26 cellular contexts compared by ENCODE assay signal in genomic region chr7:37549542-37549941, GRCh38.
"Had no signal": no experiment of that assay in that cellular context is flagged by ENCODE, and none has a peak within 500 bp of the region (broad histone marks: within the 10 kb centered on the region; RNA-seq: fewer than 3 reads in every experiment).

No MANE protein-coding gene starts in this region.

- H3K4me2 ChIP-seq: neural progenitor cell had no signal

- H3K9me3 Mint-ChIP-seq: effector memory CD8-positive, alpha-beta T cell; immature natural killer cell; memory B cell; stimulated activated naive CD8-positive, alpha-beta T cell treated with anti-CD3 and anti-CD28 coated beads, Interleukin-15, amount 100 ng/mL, for 72 hours had no signal

- H3K4me1 Mint-ChIP-seq: immature natural killer cell; memory B cell; naive thymus-derived CD4-positive, alpha-beta T cell; stimulated activated naive CD8-positive, alpha-beta T cell treated with anti-CD3 and anti-CD28 coated beads, Interleukin-15, amount 100 ng/mL, for 72 hours had no signal

- ATAC-seq: effector memory CD8-positive, alpha-beta T cell; left colon; left ventricle myocardium superior; lower lobe of right lung; naive thymus-derived CD4-positive, alpha-beta T cell; right lobe of liver; stimulated activated naive CD8-positive, alpha-beta T cell treated with anti-CD3 and anti-CD28 coated beads, Interleukin-15, amount 100 ng/mL, for 72 hours had no signal

- DNase-seq: cortex of kidney; effector memory CD8-positive, alpha-beta T cell; erythroblast; hypothalamus; immature natural killer cell; islet precursor cell; kidney glomerular epithelial cell; left colon; left ventricle myocardium superior; lower lobe of right lung; midbrain; naive thymus-derived CD4-positive, alpha-beta T cell; right lobe of liver; small intestine; stimulated activated CD4-positive, alpha-beta T cell treated with anti-CD3 and anti-CD28 coated beads, Interleukin-12 subunit alpha, Interleukin-12 subunit beta, amount 100 ng/mL, for 4 hours; stimulated activated CD4-positive, alpha-beta T cell treated with anti-CD3 and anti-CD28 coated beads, Interleukin-1b, Interleukin-23, amount 100 ng/mL, for 48 hours; stimulated activated CD4-positive, alpha-beta T cell treated with anti-CD3 and anti-CD28 coated beads, Interleukin-4, amount 100 ng/mL, for 1 hour; stimulated activated CD8-positive, alpha-beta memory T cell treated with anti-CD3 and anti-CD28 coated beads, Interleukin-4, amount 100 ng/mL, for 48 hours; stimulated activated naive CD4-positive, alpha-beta T cell; stimulated activated naive CD8-positive, alpha-beta T cell treated with anti-CD3 and anti-CD28 coated beads, Interleukin-15, amount 100 ng/mL, for 72 hours; transverse colon had no signal

- H3K36me3 Mint-ChIP-seq: memory B cell; naive thymus-derived CD4-positive, alpha-beta T cell; neural progenitor cell had no signal

- H2AFZ ChIP-seq: neural progenitor cell had no signal

- H3K36me3 ChIP-seq: lower lobe of right lung, neural progenitor cell, right lobe of liver, suprapubic skin, transverse colon, vagina had no signal

- H3K27ac Mint-ChIP-seq: effector memory CD8-positive, alpha-beta T cell; immature natural killer cell; memory B cell; naive thymus-derived CD4-positive, alpha-beta T cell; neural progenitor cell; stimulated activated naive CD8-positive, alpha-beta T cell treated with anti-CD3 and anti-CD28 coated beads, Interleukin-15, amount 100 ng/mL, for 72 hours had no signal

- H3K4me3 Mint-ChIP-seq: effector memory CD8-positive, alpha-beta T cell; immature natural killer cell; memory B cell; naive thymus-derived CD4-positive, alpha-beta T cell; nephron; neural progenitor cell; stimulated activated naive CD8-positive, alpha-beta T cell treated with anti-CD3 and anti-CD28 coated beads, Interleukin-15, amount 100 ng/mL, for 72 hours had no signal

- H3K9me3 ChIP-seq: lower lobe of right lung, right lobe of liver, suprapubic skin, transverse colon, vagina had no signal

- H3K27ac ChIP-seq: lower lobe of right lung, neural progenitor cell, right lobe of liver, suprapubic skin, transverse colon, vagina had no signal

- H3K27me3 ChIP-seq: neural progenitor cell, right lobe of liver, suprapubic skin, transverse colon, vagina had no signal

- H3K4me1 ChIP-seq: lower lobe of right lung, right lobe of liver, transverse colon had no signal

- H3K4me3 ChIP-seq: lower lobe of right lung, neural progenitor cell, right lobe of liver, suprapubic skin, transverse colon, vagina had no signal
